Comparison of ENCODE assay signal across 8 cellular contexts in genomic region chr14:103104654-103105511, GRCh38. TPM values are rescaled to one million over a fixed set of nuclear protein-coding genes. Genes with fewer than 3 reads are reported as not detected.
DNase-seq lines count a peak whose midpoint lies in the region; ATAC-seq and TF ChIP-seq lines count a peak whose summit lies in the region.

No MANE protein-coding gene starts in this region.

- H3K4me2 ChIP-seq in DOHH2 (ENCODE audit: low read length), result peak overlapping the region; percentile 53
- H3K4me2 ChIP-seq in neuronal stem cell (ENCODE audit: insufficient read depth, low read length, poor library complexity, severe bottlenecking), result peak overlapping the region; percentile 48

- H3K9me3 ChIP-seq in DOHH2 (ENCODE audit: control insufficient read depth, insufficient read depth, low read length) (no peaks in the 10 kb centered on the region), neuronal stem cell (replicated peaks in 1 of 2; ENCODE audit: control insufficient read depth in 2 of 2, insufficient read depth in 1 of 2, low read depth in 1 of 2, low read length in 2 of 2) (no peaks in the 10 kb centered on the region), tibial artery (no peaks in the 10 kb centered on the region)

- H2BK15ac ChIP-seq in neuronal stem cell (ENCODE audit: low read length), result peak overlapping the region; percentile 91

- H3K9me2 ChIP-seq in DOHH2 (replicated peaks; ENCODE audit: control insufficient read depth, low read length), result no peaks in the 10 kb centered on the region

- H3K36me3 ChIP-seq in DOHH2 (ENCODE audit: control insufficient read depth, low read length) (no peaks in the 10 kb centered on the region), neuronal stem cell (replicated peaks in 1 of 2; ENCODE audit: control insufficient read depth in 2 of 2, insufficient read depth in 2 of 2, low read length in 2 of 2) (no peaks in the 10 kb centered on the region), tibial artery (no peaks in the 10 kb centered on the region)

- H4K20me1 ChIP-seq in DOHH2 (ENCODE audit: control insufficient read depth, insufficient read depth, low read depth, low read length), result no peaks in the 10 kb centered on the region

- no CpG with 5 or more reads among the region's 61 CpGs for WGBS in neuronal stem cell (ENCODE audit: extremely low coverage in 2 of 2, insufficient read length in 2 of 2, insufficient replicate concordance in 1 of 2), 2 donors

- H3K4me3 ChIP-seq in DOHH2 (ENCODE audit: low read length) (peak overlapping the region; percentile 18), fibroblast of pulmonary artery (replicated peaks; ENCODE audit: low read depth, low read length) (no peak overlapping the region), neuronal stem cell (ENCODE audit: low read length in 2 of 2) (peak overlapping the region in 1 of 2 donors; percentile 53), tibial artery (no peak overlapping the region)

- H3K79me1 ChIP-seq in neuronal stem cell (ENCODE audit: low read depth, low read length), result no peaks in the 10 kb centered on the region

- intact Hi-C loops in tibial artery (cut with DNase I; ENCODE audit: low total_unique reads), result loop anchor here (1.0 to 10.0 kb wide), 2 partner anchors 80 to 188 kb away; no protein-coding TSS in a partner anchor

- no peaks in the 10 kb centered on the region for H3F3A ChIP-seq in DOHH2 (ENCODE audit: control insufficient read depth, insufficient read depth)

- H2BK120ac ChIP-seq in neuronal stem cell (ENCODE audit: low read depth, low read length), result peak overlapping the region; percentile 39

- H2BK12ac ChIP-seq in neuronal stem cell (ENCODE audit: low read length), result peak overlapping the region; percentile 89

- TF ChIP-seq CTCF in DOHH2 (IDR thresholded peaks at IDR 0.05; ENCODE audit: low read depth, low read length, poor library complexity, severe bottlenecking) (peak; percentile 95), fibroblast of pulmonary artery (IDR thresholded peaks at IDR 0.05; ENCODE audit: low read length, missing control alignments) (peak; percentile 83), tibial artery (IDR thresholded peaks at IDR 0.05) (peak; percentile 92)

- DNase-seq in NOMO-1 treated with DMSO at 0.1 percent for 48 hours (lab: John Stamatoyannopoulos, UW; ENCODE audit: unreplicated experiment) (peak; percentile 39), fibroblast of pulmonary artery (ENCODE audit: low read depth) (peak; percentile 52), neuronal stem cell (ENCODE audit: low spot score) (no peak), tibial artery (no peak), pons (ENCODE audit: low spot score) (no peak)
- peak; percentile 81 to 83 for DNase-seq in activated T-cell treated with anti-CD3 and anti-CD28 coated beads, Interleukin-2, amount 50 U/mL, for 48 hours

- H3K27ac ChIP-seq in DOHH2 (ENCODE audit: low read depth, low read length) (peak overlapping the region; percentile 59), neuronal stem cell (replicated peaks; ENCODE audit: low read length) (no peak overlapping the region), tibial artery (no peak overlapping the region)

- peak overlapping the region; percentile 87 for H3K23ac ChIP-seq in neuronal stem cell (ENCODE audit: low read depth, low read length, poor library complexity)

- peak overlapping the region; percentile 5 for H2AFZ ChIP-seq in neuronal stem cell (ENCODE audit: low read length)

- H3K79me2 ChIP-seq in DOHH2 (ENCODE audit: control insufficient read depth, low read length), result no peaks in the 10 kb centered on the region

- H3K4ac ChIP-seq in neuronal stem cell (ENCODE audit: low read length), result peak overlapping the region; percentile 94

- H4K91ac ChIP-seq in neuronal stem cell (ENCODE audit: low read depth, low read length, poor library complexity), result peak overlapping the region; percentile 69

- peak overlapping the region; percentile 90 for H3K18ac ChIP-seq in neuronal stem cell (ENCODE audit: low read length)

- ATAC-seq in HG02970 (IDR thresholded peaks at IDR 0.05; ENCODE audit: low FRiP score, unreplicated experiment), result peak; percentile 47

- H2BK5ac ChIP-seq in neuronal stem cell (ENCODE audit: low read length), result peak overlapping the region; percentile 10

- H3K4me1 ChIP-seq in DOHH2 (ENCODE audit: control insufficient read depth, low read length) (peaks cover 63% of the 10 kb centered on the region), neuronal stem cell (ENCODE audit: control insufficient read depth in 2 of 2, insufficient read depth in 1 of 2, low read depth in 1 of 2, low read length in 2 of 2) (peaks cover 6 to 22% of the 10 kb centered on the region in 2 donors), tibial artery (peaks cover 0 to 38% (median 24%) of the 10 kb centered on the region in 4 donors)

- H2AK5ac ChIP-seq in neuronal stem cell (ENCODE audit: low read depth, low read length), result peak overlapping the region; percentile 94

- H3K27me3 ChIP-seq in DOHH2 (ENCODE audit: control insufficient read depth, low read length) (peaks cover 10% of the 10 kb centered on the region), neuronal stem cell (ENCODE audit: control insufficient read depth in 3 of 3, insufficient read depth in 3 of 3, low read depth in 1 of 3, low read length in 3 of 3) (peaks cover 6 to 40% (median 33%) of the 10 kb centered on the region in 3 experiments), tibial artery (peaks cover 3 to 91% of the 10 kb centered on the region in 2 donors)

- no peak overlapping the region for H3K9ac ChIP-seq in neuronal stem cell (ENCODE audit: low read depth, low read length, poor library complexity)

- peak overlapping the region; percentile 75 for H4K8ac ChIP-seq in neuronal stem cell (ENCODE audit: low read depth, low read length)

- peak overlapping the region; percentile 11 for H3K14ac ChIP-seq in neuronal stem cell (ENCODE audit: low read length)

RNA-seq across cellular contexts. Expression of gene EXOC3L4, which starts 10.4 kb away (rescaled TPM):
- not detected for polyA plus RNA-seq in neuronal stem cell (2013, experiment 1 of 2)
- polyA plus RNA-seq in neuronal stem cell (2013, experiment 2 of 2), result not detected

RNA-seq across cellular contexts. Expression of gene TNFAIP2, which starts 18.4 kb away (rescaled TPM):
- polyA plus RNA-seq in neuronal stem cell (2013, experiment 1 of 2), result 26.4 TPM
- polyA plus RNA-seq in neuronal stem cell (2013, experiment 2 of 2), result 24.5 TPM

RNA-seq across cellular contexts. Expression of gene LBHD2, which starts 20.9 kb away (rescaled TPM):
- polyA plus RNA-seq in neuronal stem cell (2013, experiment 1 of 2), result not detected
- not detected for polyA plus RNA-seq in neuronal stem cell (2013, experiment 2 of 2)

RNA-seq across cellular contexts. Expression of gene CDC42BPB, which starts 47.5 kb away (rescaled TPM):
- polyA plus RNA-seq in neuronal stem cell (2013, experiment 1 of 2), result 44.7 TPM
- 45.1 TPM for polyA plus RNA-seq in neuronal stem cell (2013, experiment 2 of 2)

Comparison
In these comparisons a context has a peak if more than half of its experiments do, and no peak if none do; other contexts are left out.
1. DNase-seq: peak in NOMO-1 treated with DMSO at 0.1 percent for 48 hours (single experiment), activated T-cell treated with anti-CD3 and anti-CD28 coated beads, Interleukin-2, amount 50 U/mL, for 48 hours (2 of 2) and fibroblast of pulmonary artery (single experiment); none in neuronal stem cell (single experiment), tibial artery (0 of 2) and pons (single experiment).
2. Peak in every context shown above with its lines, with median percentiles within 50 percentile points of each other: CTCF ChIP-seq.